In the genomic region with DNA sequence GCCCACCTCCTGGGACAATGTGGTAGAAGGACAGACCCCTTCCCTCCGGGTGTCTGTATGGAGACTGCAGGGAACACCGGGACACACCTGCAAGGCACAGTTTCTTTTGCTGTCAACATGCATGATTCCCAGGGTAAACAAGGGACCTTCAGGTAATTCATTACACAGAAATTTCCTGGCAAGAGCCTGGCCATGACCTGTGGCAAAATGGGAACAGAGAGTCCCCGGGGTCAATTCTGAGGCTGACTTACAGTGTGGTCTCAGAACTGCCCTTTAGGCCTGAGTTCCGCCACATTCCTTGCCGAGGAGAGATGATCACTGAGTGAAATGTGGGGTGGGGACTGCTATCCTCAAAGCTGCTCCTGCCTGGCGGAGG, we compare ENCODE assay signal across 1 cellular context.
TF ChIP-seq lines count a peak whose summit lies in the region.

No MANE protein-coding gene starts in this region.

TF ChIP-seq in GM12878, 131 proteins besides CTCF, POLR2A, EP300 and RAD21:
- TF ChIP-seq POLR2AphosphoS2 (IDR thresholded peaks at IDR 0.05; ENCODE audit: low read depth, low read length), result no peak
- TF ChIP-seq EGR1 (IDR thresholded peaks at IDR 0.05; ENCODE audit: borderline replicate concordance in 1 of 2, low read depth in 2 of 2, low read length in 2 of 2), result no peak
- TF ChIP-seq BRCA1 (IDR thresholded peaks at IDR 0.05; ENCODE audit: low read depth, low read length), result no peak
- TF ChIP-seq MEF2B (IDR thresholded peaks at IDR 0.05; ENCODE audit: partially characterized antibody, poor library complexity, severe bottlenecking), result no peak
- no peak for TF ChIP-seq BMI1 (IDR thresholded peaks at IDR 0.05; ENCODE audit: borderline replicate concordance)
- TF ChIP-seq SPI1 (IDR thresholded peaks at IDR 0.05; ENCODE audit: borderline replicate concordance, insufficient read depth, low read depth, low read length), result no peak
- no peak for TF ChIP-seq SIN3A (IDR thresholded peaks at IDR 0.05; ENCODE audit: low read depth, low read length)
- no peak for TF ChIP-seq HDGF (IDR thresholded peaks at IDR 0.05)
- TF ChIP-seq, protein P1, sequence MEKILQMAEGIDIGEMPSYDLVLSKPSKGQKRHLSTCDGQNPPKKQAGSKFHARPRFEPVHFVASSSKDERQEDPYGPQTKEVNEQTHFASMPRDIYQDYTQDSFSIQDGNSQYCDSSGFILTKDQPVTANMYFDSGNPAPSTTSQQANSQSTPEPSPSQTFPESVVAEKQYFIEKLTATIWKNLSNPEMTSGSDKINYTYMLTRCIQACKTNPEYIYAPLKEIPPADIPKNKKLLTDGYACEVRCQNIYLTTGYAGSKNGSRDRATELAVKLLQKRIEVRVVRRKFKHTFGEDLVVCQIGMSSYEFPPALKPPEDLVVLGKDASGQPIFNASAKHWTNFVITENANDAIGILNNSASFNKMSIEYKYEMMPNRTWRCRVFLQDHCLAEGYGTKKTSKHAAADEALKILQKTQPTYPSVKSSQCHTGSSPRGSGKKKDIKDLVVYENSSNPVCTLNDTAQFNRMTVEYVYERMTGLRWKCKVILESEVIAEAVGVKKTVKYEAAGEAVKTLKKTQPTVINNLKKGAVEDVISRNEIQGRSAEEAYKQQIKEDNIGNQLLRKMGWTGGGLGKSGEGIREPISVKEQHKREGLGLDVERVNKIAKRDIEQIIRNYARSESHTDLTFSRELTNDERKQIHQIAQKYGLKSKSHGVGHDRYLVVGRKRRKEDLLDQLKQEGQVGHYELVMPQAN (conservative IDR thresholded peaks at IDR 0.05), result no peak
- TF ChIP-seq, protein P2, sequence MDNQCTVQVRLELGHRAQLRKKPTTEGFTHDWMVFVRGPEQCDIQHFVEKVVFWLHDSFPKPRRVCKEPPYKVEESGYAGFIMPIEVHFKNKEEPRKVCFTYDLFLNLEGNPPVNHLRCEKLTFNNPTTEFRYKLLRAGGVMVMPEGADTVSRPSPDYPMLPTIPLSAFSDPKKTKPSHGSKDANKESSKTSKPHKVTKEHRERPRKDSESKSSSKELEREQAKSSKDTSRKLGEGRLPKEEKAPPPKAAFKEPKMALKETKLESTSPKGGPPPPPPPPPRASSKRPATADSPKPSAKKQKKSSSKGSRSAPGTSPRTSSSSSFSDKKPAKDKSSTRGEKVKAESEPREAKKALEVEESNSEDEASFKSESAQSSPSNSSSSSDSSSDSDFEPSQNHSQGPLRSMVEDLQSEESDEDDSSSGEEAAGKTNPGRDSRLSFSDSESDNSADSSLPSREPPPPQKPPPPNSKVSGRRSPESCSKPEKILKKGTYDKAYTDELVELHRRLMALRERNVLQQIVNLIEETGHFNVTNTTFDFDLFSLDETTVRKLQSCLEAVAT (IDR thresholded peaks at IDR 0.05), result no peak
- TF ChIP-seq GATAD2B (conservative IDR thresholded peaks at IDR 0.05; ENCODE audit: low read depth), result no peak
- TF ChIP-seq, protein P3, sequence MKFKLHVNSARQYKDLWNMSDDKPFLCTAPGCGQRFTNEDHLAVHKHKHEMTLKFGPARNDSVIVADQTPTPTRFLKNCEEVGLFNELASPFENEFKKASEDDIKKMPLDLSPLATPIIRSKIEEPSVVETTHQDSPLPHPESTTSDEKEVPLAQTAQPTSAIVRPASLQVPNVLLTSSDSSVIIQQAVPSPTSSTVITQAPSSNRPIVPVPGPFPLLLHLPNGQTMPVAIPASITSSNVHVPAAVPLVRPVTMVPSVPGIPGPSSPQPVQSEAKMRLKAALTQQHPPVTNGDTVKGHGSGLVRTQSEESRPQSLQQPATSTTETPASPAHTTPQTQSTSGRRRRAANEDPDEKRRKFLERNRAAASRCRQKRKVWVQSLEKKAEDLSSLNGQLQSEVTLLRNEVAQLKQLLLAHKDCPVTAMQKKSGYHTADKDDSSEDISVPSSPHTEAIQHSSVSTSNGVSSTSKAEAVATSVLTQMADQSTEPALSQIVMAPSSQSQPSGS (IDR thresholded peaks at IDR 0.05; ENCODE audit: low read length), result no peak
- no peak for TF ChIP-seq NR2C2 (IDR thresholded peaks at IDR 0.05; ENCODE audit: borderline replicate concordance, control insufficient read depth, insufficient read length, low read depth)
- no peak for TF ChIP-seq CEBPB (IDR thresholded peaks at IDR 0.05; ENCODE audit: borderline replicate concordance in 1 of 2, low read depth in 2 of 2, low read length in 2 of 2)
- TF ChIP-seq POLR2AphosphoS5 (IDR thresholded peaks at IDR 0.05; ENCODE audit: low read length), result no peak
- no peak for TF ChIP-seq SP1 (IDR thresholded peaks at IDR 0.05; ENCODE audit: low read depth, low read length)
- TF ChIP-seq BCL11A (IDR thresholded peaks at IDR 0.05; ENCODE audit: low read depth, low read length), result no peak
- TF ChIP-seq, protein P4, sequence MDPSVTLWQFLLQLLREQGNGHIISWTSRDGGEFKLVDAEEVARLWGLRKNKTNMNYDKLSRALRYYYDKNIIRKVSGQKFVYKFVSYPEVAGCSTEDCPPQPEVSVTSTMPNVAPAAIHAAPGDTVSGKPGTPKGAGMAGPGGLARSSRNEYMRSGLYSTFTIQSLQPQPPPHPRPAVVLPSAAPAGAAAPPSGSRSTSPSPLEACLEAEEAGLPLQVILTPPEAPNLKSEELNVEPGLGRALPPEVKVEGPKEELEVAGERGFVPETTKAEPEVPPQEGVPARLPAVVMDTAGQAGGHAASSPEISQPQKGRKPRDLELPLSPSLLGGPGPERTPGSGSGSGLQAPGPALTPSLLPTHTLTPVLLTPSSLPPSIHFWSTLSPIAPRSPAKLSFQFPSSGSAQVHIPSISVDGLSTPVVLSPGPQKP (IDR thresholded peaks at IDR 0.05; ENCODE audit: low read depth, low read length), result no peak
TF ChIP-seq in GM12878: peak in this region for 0.
